ENCODE assay signal across 21 cellular contexts in genomic region chr5:27220752-27221151, GRCh38.
"Had no signal": no experiment of that assay in that cellular context is flagged by ENCODE, and none has a peak within 500 bp of the region (broad histone marks: within the 10 kb centered on the region; RNA-seq: fewer than 3 reads in every experiment).

No MANE protein-coding gene starts in this region.

- H3K36me3 ChIP-seq: gastrocnemius medialis, ovary, sigmoid colon, stomach, tibial artery had no signal

- H3K4me1 ChIP-seq: gastrocnemius medialis, psoas muscle, sigmoid colon, stomach, tibial artery had no signal

- H3K27me3 ChIP-seq: gastrocnemius medialis, ovary, sigmoid colon, stomach, tibial artery had no signal

- H3K9me3 ChIP-seq: gastrocnemius medialis, ovary, sigmoid colon, tibial artery had no signal

- H3K4me3 ChIP-seq: gastrocnemius medialis, lung, ovary, psoas muscle, sigmoid colon, stomach, tibial artery had no signal

- DNase-seq: cortex of kidney; foreskin fibroblast; gastrocnemius medialis; head of caudate nucleus; kidney; natural killer cell; occipital lobe; ovary; psoas muscle; right cardiac atrium; sigmoid colon; stimulated activated CD4-positive, alpha-beta T cell treated with anti-CD3 and anti-CD28 coated beads, Interleukin-2, amount 100 ng/mL, for 24 hours; stimulated activated CD4-positive, alpha-beta T cell treated with anti-CD3 and anti-CD28 coated beads, Interleukin-4, amount 100 ng/mL, for 24 hours; stimulated activated naive CD4-positive, alpha-beta T cell treated with Interleukin-2 at 50 U/mL for 16 hours; stomach; tibial artery had no signal

- ATAC-seq: esophagus mucosa; gastrocnemius medialis; left lobe of liver; natural killer cell; psoas muscle; right cardiac atrium; stimulated activated effector memory CD8-positive, alpha-beta T cell treated with anti-CD3 and anti-CD28 coated beads, Interleukin-12 subunit alpha, Interleukin-12 subunit beta, amount 100 ng/mL, for 72 hours had no signal

- H3K27ac ChIP-seq: epithelial cell of prostate, gastrocnemius medialis, ovary, psoas muscle, sigmoid colon, stomach, tibial artery had no signal
